ENCODE assay signal across 23 cellular contexts in genomic region chr3:45135959-45136358, GRCh38. TPM values are rescaled to one million over a fixed set of nuclear protein-coding genes. Genes with fewer than 3 reads are reported as not detected.
A peak's percentile ranks its signal among the peaks of the same experiment; 100 is the strongest.
DNase-seq lines count a peak whose midpoint lies in the region; ATAC-seq and TF ChIP-seq lines count a peak whose summit lies in the region.
"Had no signal": no experiment of that assay in that cellular context is flagged by ENCODE, and none has a peak within 500 bp of the region (broad histone marks: within the 10 kb centered on the region; RNA-seq: fewer than 3 reads in every experiment).

No MANE protein-coding gene starts in this region.

- no peaks in the 10 kb centered on the region for H4K20me1 ChIP-seq in BLaER1 treated with 17β-estradiol and CSF1 and Interleukin-3, amounts not matched to agents 10 nM and 100 nM
- H4K20me1 ChIP-seq in osteoblast (ENCODE audit: insufficient read depth, low read length) = no peaks in the 10 kb centered on the region

- ATAC-seq in GM19023 (IDR thresholded peaks at IDR 0.05; ENCODE audit: unreplicated experiment) (no peak), HG03139 (IDR thresholded peaks at IDR 0.05; ENCODE audit: unreplicated experiment) (no peak)
- ATAC-seq: gastroesophageal sphincter had no signal

- H3K9ac ChIP-seq in BLaER1 treated with 17β-estradiol and CSF1 and Interleukin-3, amounts not matched to agents 10 nM and 100 nM = peak overlapping the region in 4 of 11 experiments; percentile 12 to 52 (median 34); a peak in 4 of 22 replicates

- no peaks in the 10 kb centered on the region for H3K27me3 ChIP-seq in BLaER1 treated with 17β-estradiol and CSF1 and Interleukin-3, amounts not matched to agents 10 nM and 100 nM
- H3K27me3 ChIP-seq in osteoblast (ENCODE audit: insufficient read depth, low read length) = no peaks in the 10 kb centered on the region
- H3K27me3 ChIP-seq: gastroesophageal sphincter, SJCRH30, stomach, upper lobe of left lung had no signal

- H3K79me2 ChIP-seq in osteoblast (ENCODE audit: insufficient read depth, low read length) = peaks cover 24% of the 10 kb centered on the region

- H3K4me3 ChIP-seq in BLaER1 treated with 17β-estradiol and CSF1 and Interleukin-3, amounts not matched to agents 10 nM and 100 nM = no peak overlapping the region
- H3K4me3 ChIP-seq in fibroblast of mammary gland (ENCODE audit: control insufficient read depth, low read depth, low read length) (no peak overlapping the region), osteoblast (ENCODE audit: insufficient read depth, low read length) (no peak overlapping the region)
- H3K4me3 ChIP-seq: gastroesophageal sphincter, SJCRH30, stomach, upper lobe of left lung had no signal

- peak overlapping the region in 4 of 11 experiments; percentile 50 to 93 (median 79); a peak in 8 of 22 replicates for H3K27ac ChIP-seq in BLaER1 treated with 17β-estradiol and CSF1 and Interleukin-3, amounts not matched to agents 10 nM and 100 nM
- H3K27ac ChIP-seq in osteoblast (ENCODE audit: low read depth, low read length) = peak overlapping the region; percentile 31
- H3K27ac ChIP-seq: gastroesophageal sphincter, SJCRH30, stomach had no signal

- H3K4me2 ChIP-seq in BLaER1 treated with 17β-estradiol and CSF1 and Interleukin-3, amounts not matched to agents 10 nM and 100 nM = peak overlapping the region in 6 of 11 experiments; percentile 6 to 92 (median 60); a peak in 10 of 22 replicates
- no peak overlapping the region for H3K4me2 ChIP-seq in osteoblast (ENCODE audit: insufficient read depth, low read length)

- H3K4me1 ChIP-seq in BLaER1 treated with 17β-estradiol and CSF1 and Interleukin-3, amounts not matched to agents 10 nM and 100 nM = peaks cover 21 to 95% (median 30%) of the 10 kb centered on the region in 10 experiments
- H3K4me1 ChIP-seq in osteoblast (ENCODE audit: insufficient read depth, low read length) = peaks cover 78% of the 10 kb centered on the region
- H3K4me1 ChIP-seq: SJCRH30 had no signal

- no peaks in the 10 kb centered on the region for H3K36me3 ChIP-seq in BLaER1 treated with 17β-estradiol and CSF1 and Interleukin-3, amounts not matched to agents 10 nM and 100 nM
- H3K36me3 ChIP-seq in osteoblast (ENCODE audit: insufficient read depth, low read length) = no peaks in the 10 kb centered on the region
- H3K36me3 ChIP-seq: gastroesophageal sphincter, SJCRH30, stomach, upper lobe of left lung had no signal

- TF ChIP-seq CTCF in fibroblast of mammary gland (conservative IDR thresholded peaks at IDR 0.05; ENCODE audit: control insufficient read depth, insufficient read depth, low read depth, low read length) (no peak), osteoblast (IDR thresholded peaks at IDR 0.05; ENCODE audit: extremely low read depth, low read depth, low read length) (no peak), GM10266 (IDR thresholded peaks at IDR 0.05; ENCODE audit: control insufficient read depth, insufficient read depth, low read depth, missing control alignments) (no peak)

- DNase-seq in RPMI7951 (ENCODE audit: low read depth) (peak; percentile 38), fibroblast of mammary gland (ENCODE audit: low read depth) (peak; percentile 58), osteoblast (ENCODE audit: insufficient read length, low spot score, missing footprints) (no peak), GM10266 (ENCODE audit: extremely low spot score) (no peak), NCI-H1436 treated with DMSO at 0.1 percent for 48 hours (lab: John Stamatoyannopoulos, UW) (no peak)
- DNase-seq: activated CD4-positive, alpha-beta T cell treated with anti-CD3 and anti-CD28 coated beads for 48 hours; activated naive CD4-positive, alpha-beta T cell treated with anti-CD3 and anti-CD28 coated beads, Interleukin-2, amount 50 U/mL, for 16 hours; aorta; CD4-positive, CD25-positive, alpha-beta regulatory T cell; H7; MV-4-11; NCI-H1694 treated with DMSO at 0.1 percent for 48 hours; NCI-H526 treated with DMSO at 0.1 percent for 48 hours; nucleus accumbens; SJCRH30; stomach; T-helper 2 cell; upper lobe of left lung had no signal

- H3K9me3 ChIP-seq in BLaER1 treated with 17β-estradiol and CSF1 and Interleukin-3, amounts not matched to agents 10 nM and 100 nM (replicated peaks in 1 of 11) = peaks cover 0 to 8% (median 0%) of the 10 kb centered on the region in 11 experiments; a peak in 1 of 22 replicates
- H3K9me3 ChIP-seq in osteoblast (ENCODE audit: low read depth, low read length) = no peaks in the 10 kb centered on the region
- H3K9me3 ChIP-seq: gastroesophageal sphincter, SJCRH30, stomach, upper lobe of left lung had no signal

- no peak overlapping the region for H2AFZ ChIP-seq in osteoblast (ENCODE audit: low read length)

RNA-seq across cellular contexts. Expression of gene CDCP1, which starts 10.2 kb away (rescaled TPM):
- 75.6 and 78.0 TPM in 2 replicates for total RNA-seq in RPMI7951 (2014; rRNA removed; shearing (Covaris generic))
- 4.4 and 7.6 TPM in 2 replicates for total RNA-seq in osteoblast
- total RNA-seq: G401, SJCRH30 had no signal

Comparison
In these comparisons a context has a peak if more than half of its experiments do, and no peak if none do; other contexts are left out.
1. DNase-seq: peak in RPMI7951 (single experiment) and fibroblast of mammary gland (single experiment); none in osteoblast (single experiment), GM10266 (single experiment) and NCI-H1436 treated with DMSO at 0.1 percent for 48 hours (single experiment).